In the genomic region with DNA sequence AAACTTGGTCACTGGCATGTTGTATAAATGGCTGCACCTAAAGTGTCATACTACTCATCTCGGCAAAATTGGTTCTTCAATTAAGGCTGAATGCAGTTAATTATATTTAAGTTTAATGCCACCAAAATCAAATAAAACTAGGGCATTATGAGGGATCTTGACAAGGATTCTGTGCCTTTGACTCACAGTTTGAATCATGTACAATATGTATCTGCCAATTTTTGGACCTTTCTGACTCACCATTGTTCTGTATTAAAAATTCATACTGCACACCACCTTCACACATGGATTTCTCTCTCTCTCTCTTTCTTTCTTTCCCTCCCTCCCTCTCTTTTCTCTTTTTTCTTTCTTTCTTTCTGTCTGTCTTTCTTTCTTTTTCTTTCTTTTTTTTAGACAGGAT, we compare ENCODE assay signal across 25 cellular contexts. TPM values are rescaled to one million over a fixed set of nuclear protein-coding genes. Genes with fewer than 3 reads are reported as not detected.
DNase-seq lines count a peak whose midpoint lies in the region; ATAC-seq and TF ChIP-seq lines count a peak whose summit lies in the region.
"Had no signal": no experiment of that assay in that cellular context is flagged by ENCODE, and none has a peak within 500 bp of the region (broad histone marks: within the 10 kb centered on the region; RNA-seq: fewer than 3 reads in every experiment).

No MANE protein-coding gene starts in this region.

- no peak for TF ChIP-seq POLR2A in body of pancreas (IDR thresholded peaks at IDR 0.05)

- no peaks in the 10 kb centered on the region for H3K9me3 ChIP-seq in body of pancreas
- H3K9me3 ChIP-seq: SJSA1 had no signal

- intact Hi-C loops in body of pancreas (cut with DNase I), result no loop called here

- H3K4me3 ChIP-seq in fibroblast of mammary gland (ENCODE audit: control insufficient read depth, low read depth, low read length), result no peak overlapping the region
- no peak overlapping the region for H3K4me3 ChIP-seq in body of pancreas
- H3K4me3 ChIP-seq: PC-9, SJSA1 had no signal

- peaks cover 6% of the 10 kb centered on the region for H3K4me1 ChIP-seq in body of pancreas
- H3K4me1 ChIP-seq: SJSA1 had no signal

- H3K36me3 ChIP-seq in body of pancreas (replicated peaks in 1 of 2; ENCODE audit: insufficient read depth in 1 of 2, low read depth in 2 of 2), result no peaks in the 10 kb centered on the region
- H3K36me3 ChIP-seq: SJSA1 had no signal

- H3K27me3 ChIP-seq in body of pancreas, result no peaks in the 10 kb centered on the region
- H3K27me3 ChIP-seq: SJSA1 had no signal

- peak; percentile 55 for DNase-seq in HCEC 1CT
- DNase-seq in RKO (ENCODE audit: low spot score), result peak; percentile 22
- DNase-seq in fibroblast of mammary gland (ENCODE audit: low read depth), result peak; percentile 53
- peak; percentile 57 for DNase-seq in stromal cell of bone marrow (ENCODE audit: low read depth)
- DNase-seq in T-helper 9 cell, result no peak
- no peak for DNase-seq in T-helper 1 cell
- DNase-seq in body of pancreas, result no peak
- DNase-seq: CD8-positive, alpha-beta T cell; DMS79 treated with DMSO at 0.1 percent for 48 hours; Karpas-422; MV-4-11; NCI-H1105 treated with DMSO at 0.1 percent for 48 hours; NCI-H146; NCI-H1930; NCI-H2107; NCI-H446; NCI-H524 treated with DMSO at 0.1 percent for 48 hours; NCI-H774; PC-9; Right ventricle myocardium superior; RPMI8226 had no signal

- no peak overlapping the region for H3K27ac ChIP-seq in body of pancreas
- H3K27ac ChIP-seq: C4-2B, PC-9, SJSA1 had no signal

- ATAC-seq in body of pancreas, result no peak
- ATAC-seq: CD8-positive, alpha-beta T cell had no signal

- no peak for TF ChIP-seq CTCF in fibroblast of mammary gland (conservative IDR thresholded peaks at IDR 0.05; ENCODE audit: control insufficient read depth, insufficient read depth, low read depth, low read length)
- no peak for TF ChIP-seq CTCF in body of pancreas (IDR thresholded peaks at IDR 0.05)

- 94 to 95% methylated on average over 1 of the region's 1 CpG for WGBS in body of pancreas, 2 donors

RNA-seq across cellular contexts. Expression of gene STXBP3, which starts 14.1 kb away (rescaled TPM):
- 10 to 100 TPM; 39.6 to 83.0 TPM for total RNA-seq in body of pancreas

RNA-seq across cellular contexts. Expression of gene FNDC7, which starts 19.7 kb away (rescaled TPM):
- not detected for total RNA-seq in body of pancreas
- total RNA-seq: HT-29, M059J, Right ventricle myocardium superior, SJSA1 had no signal

RNA-seq across cellular contexts. Expression of gene PRPF38B, which starts 40.3 kb away (rescaled TPM):
- total RNA-seq in body of pancreas, result 10 to 100 TPM; 28.3 to 29.3 TPM

Comparison
In these comparisons a context has a peak if more than half of its experiments do, and no peak if none do; other contexts are left out.
1. DNase-seq: peak in HCEC 1CT (single experiment), RKO (single experiment), fibroblast of mammary gland (single experiment) and stromal cell of bone marrow (single experiment); none in T-helper 9 cell (single experiment), T-helper 1 cell (0 of 5) and body of pancreas (0 of 4).